In the genomic region with DNA sequence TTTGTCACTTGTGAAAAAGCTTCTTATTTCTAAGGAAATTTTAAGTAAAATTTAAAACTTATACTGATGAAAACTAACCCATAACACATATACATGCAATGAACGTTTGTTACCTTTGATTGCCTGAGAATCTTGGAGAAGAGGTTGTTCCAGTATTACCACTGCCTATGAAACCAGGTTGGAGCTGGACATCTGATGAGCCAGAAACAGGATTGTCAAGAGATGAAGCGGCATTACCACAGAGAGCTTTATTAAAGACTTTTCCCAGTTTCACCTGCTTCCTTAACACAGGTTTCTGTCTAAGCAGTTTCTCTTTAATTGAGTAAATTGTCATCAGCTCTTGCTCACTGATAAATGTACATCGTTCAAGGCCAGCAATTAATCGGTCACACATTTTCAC, we compare ENCODE assay signal across 34 cellular contexts.
"Had no signal": no experiment of that assay in that cellular context is flagged by ENCODE, and none has a peak within 500 bp of the region (broad histone marks: within the 10 kb centered on the region; RNA-seq: fewer than 3 reads in every experiment).

No MANE protein-coding gene starts in this region.

- DNase-seq: Karpas-422, Kasumi-1, MG63, MM.1S, MV-4-11, NCI-H1048, NCI-H1092, NCI-H1092 treated with DMSO at 0.1 percent for 48 hours, NCI-H1105, NCI-H1105 treated with DMSO at 0.1 percent for 48 hours, NCI-H1417, NCI-H1417 treated with DMSO at 0.1 percent for 48 hours, NCI-H1436, NCI-H1436 treated with DMSO at 0.1 percent for 48 hours, NCI-H146, NCI-H1694, NCI-H1694 treated with DMSO at 0.1 percent for 48 hours, NCI-H187, NCI-H187 treated with DMSO at 0.1 percent for 48 hours, NCI-H1930, NCI-H2029, NCI-H2029 treated with DMSO at 0.1 percent for 48 hours, NCI-H2081, NCI-H2081 treated with DMSO at 0.1 percent for 48 hours, NCI-H2107, NCI-H2171, NCI-H2171 treated with DMSO at 0.1 percent for 48 hours, NCI-H2227 treated with DMSO at 0.1 percent for 48 hours, NCI-H226, NCI-H345, NCI-H446, NCI-H446 treated with DMSO at 0.1 percent for 48 hours, NCI-H510A, NCI-H510A treated with DMSO at 0.1 percent for 48 hours had no signal

- H3K4me3 ChIP-seq: MG63 had no signal
